8 cellular contexts compared by ENCODE assay signal in genomic region chr11:12235945-12236743, GRCh38.
DNase-seq lines count a peak whose midpoint lies in the region; ATAC-seq and TF ChIP-seq lines count a peak whose summit lies in the region.

No MANE protein-coding gene starts in this region.

- H3K4me1 Mint-ChIP-seq in immature natural killer cell, result peaks cover 26 to 34% of the 10 kb centered on the region in 2 donors

- ATAC-seq in GM21576 (IDR thresholded peaks at IDR 0.05; ENCODE audit: unreplicated experiment), result peak; percentile 65

- peak; percentile 55 for DNase-seq in NCI-H1436 (lab: John Stamatoyannopoulos, UW)
- no peak for DNase-seq in NCI-H1436 treated with DMSO at 0.1 percent for 48 hours (lab: John Stamatoyannopoulos, UW)
- peak; percentile 76 for DNase-seq in Karpas-422
- peak; percentile 72 for DNase-seq in SKM-1 (lab: John Stamatoyannopoulos, UW; ENCODE audit: unreplicated experiment)
- peak; percentile 85 for DNase-seq in astrocyte of the spinal cord (ENCODE audit: low read depth, low spot score)
- peak; percentile 85 to 89 (median 89) for DNase-seq in immature natural killer cell
- peak in 3 of 4 experiments; percentile 18 to 32 (median 29) for DNase-seq in stimulated activated CD4-positive, alpha-beta T cell treated with anti-CD3 and anti-CD28 coated beads, Interleukin-1b, Interleukin-23, amount 100 ng/mL, for 24 hours (ENCODE audit: low read depth in 4 of 4, low spot score in 1 of 4)

- in situ Hi-C loops in astrocyte of the spinal cord (cut with HindIII; ENCODE audit: low sequenced_read_pairs), result loop anchor here (10.0 kb wide), 1 partner anchor 151 kb away; no protein-coding TSS in a partner anchor

- no peak overlapping the region for H2AFZ ChIP-seq in Karpas-422 (ENCODE audit: low read length)

- H3K27me3 ChIP-seq in Karpas-422 (ENCODE audit: low read length), result no peaks in the 10 kb centered on the region

- no peak overlapping the region for H3K27ac ChIP-seq in Karpas-422 (ENCODE audit: low read length)

- peaks cover 5 to 11% (median 7%) of the 10 kb centered on the region in 3 donors for H3K27me3 Mint-ChIP-seq in immature natural killer cell (ENCODE audit: low read depth in 3 of 3)

- H3K27ac Mint-ChIP-seq in immature natural killer cell, result peak overlapping the region; percentile 91 to 98 (median 96)

- H3K4me3 Mint-ChIP-seq in immature natural killer cell, result peak overlapping the region; percentile 67 to 83 (median 79)

- H3K36me3 ChIP-seq in Karpas-422 (ENCODE audit: insufficient read depth, low read length), result no peaks in the 10 kb centered on the region

- TF ChIP-seq CTCF in astrocyte of the spinal cord (IDR thresholded peaks at IDR 0.05; ENCODE audit: low read depth, low read length), result peak; percentile 59

- H3K36me3 Mint-ChIP-seq in immature natural killer cell, result peaks cover 12 to 51% (median 22%) of the 10 kb centered on the region in 3 donors

- H3K79me2 ChIP-seq in Karpas-422 (ENCODE audit: low read length), result no peaks in the 10 kb centered on the region

- no peaks in the 10 kb centered on the region for H4K20me1 ChIP-seq in Karpas-422 (ENCODE audit: insufficient read depth, low read depth, low read length)

- no peaks in the 10 kb centered on the region for H3K4me1 ChIP-seq in Karpas-422 (ENCODE audit: low read length)

- no peak overlapping the region for H3K9ac ChIP-seq in Karpas-422 (ENCODE audit: low read length)

- H3K9me3 Mint-ChIP-seq in immature natural killer cell, result no peaks in the 10 kb centered on the region

- no peaks in the 10 kb centered on the region for H3K9me3 ChIP-seq in Karpas-422 (ENCODE audit: low read length)

- no peak overlapping the region for H3K4me2 ChIP-seq in Karpas-422 (ENCODE audit: low read depth, low read length, poor library complexity, severe bottlenecking)

- H3K4me3 ChIP-seq in Karpas-422 (ENCODE audit: low read length) (no peak overlapping the region), astrocyte of the spinal cord (ENCODE audit: low read depth, low read length) (no peak overlapping the region)

- H3K9me2 ChIP-seq in Karpas-422 (replicated peaks; ENCODE audit: insufficient read depth, low read length), result no peaks in the 10 kb centered on the region
